In genomic region chr3:133733226-133733625, GRCh38 we compare ENCODE assay signal across 1 cellular context.
A peak's percentile ranks its signal among the peaks of the same experiment; 100 is the strongest.
TF ChIP-seq lines count a peak whose summit lies in the region.

No MANE protein-coding gene starts in this region.

TF ChIP-seq in HepG2, 621 proteins besides CTCF, POLR2A, EP300 and RAD21 (continued from another document and continues in another):
- TF ChIP-seq, protein P1, sequence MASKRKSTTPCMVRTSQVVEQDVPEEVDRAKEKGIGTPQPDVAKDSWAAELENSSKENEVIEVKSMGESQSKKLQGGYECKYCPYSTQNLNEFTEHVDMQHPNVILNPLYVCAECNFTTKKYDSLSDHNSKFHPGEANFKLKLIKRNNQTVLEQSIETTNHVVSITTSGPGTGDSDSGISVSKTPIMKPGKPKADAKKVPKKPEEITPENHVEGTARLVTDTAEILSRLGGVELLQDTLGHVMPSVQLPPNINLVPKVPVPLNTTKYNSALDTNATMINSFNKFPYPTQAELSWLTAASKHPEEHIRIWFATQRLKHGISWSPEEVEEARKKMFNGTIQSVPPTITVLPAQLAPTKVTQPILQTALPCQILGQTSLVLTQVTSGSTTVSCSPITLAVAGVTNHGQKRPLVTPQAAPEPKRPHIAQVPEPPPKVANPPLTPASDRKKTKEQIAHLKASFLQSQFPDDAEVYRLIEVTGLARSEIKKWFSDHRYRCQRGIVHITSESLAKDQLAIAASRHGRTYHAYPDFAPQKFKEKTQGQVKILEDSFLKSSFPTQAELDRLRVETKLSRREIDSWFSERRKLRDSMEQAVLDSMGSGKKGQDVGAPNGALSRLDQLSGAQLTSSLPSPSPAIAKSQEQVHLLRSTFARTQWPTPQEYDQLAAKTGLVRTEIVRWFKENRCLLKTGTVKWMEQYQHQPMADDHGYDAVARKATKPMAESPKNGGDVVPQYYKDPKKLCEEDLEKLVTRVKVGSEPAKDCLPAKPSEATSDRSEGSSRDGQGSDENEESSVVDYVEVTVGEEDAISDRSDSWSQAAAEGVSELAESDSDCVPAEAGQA (IDR thresholded peaks at IDR 0.05; ENCODE audit: low read depth), result 0 out of 2 replicates have a peak, but pooled peaks have one; percentile 36
- TF ChIP-seq, protein P1 (CRISPR knock-in tag; IDR thresholded peaks at IDR 0.05; ENCODE audit: borderline replicate concordance), result no peak
- TF ChIP-seq CREM (IDR thresholded peaks at IDR 0.05), result peak; percentile 81; the same call in 1 of the 2 replicates
- TF ChIP-seq CREM (CRISPR knock-in tag; IDR thresholded peaks at IDR 0.05), result no peak
- TF ChIP-seq BORCS8-MEF2B (CRISPR knock-in tag; IDR thresholded peaks at IDR 0.05), result no peak; the same call in 1 of the 2 replicates
- no peak for TF ChIP-seq ZNF766 (CRISPR knock-in tag; IDR thresholded peaks at IDR 0.05; ENCODE audit: borderline replicate concordance)
- TF ChIP-seq ZFP36L2 (CRISPR knock-in tag; IDR thresholded peaks at IDR 0.05), result no peak
- TF ChIP-seq, protein P2, sequence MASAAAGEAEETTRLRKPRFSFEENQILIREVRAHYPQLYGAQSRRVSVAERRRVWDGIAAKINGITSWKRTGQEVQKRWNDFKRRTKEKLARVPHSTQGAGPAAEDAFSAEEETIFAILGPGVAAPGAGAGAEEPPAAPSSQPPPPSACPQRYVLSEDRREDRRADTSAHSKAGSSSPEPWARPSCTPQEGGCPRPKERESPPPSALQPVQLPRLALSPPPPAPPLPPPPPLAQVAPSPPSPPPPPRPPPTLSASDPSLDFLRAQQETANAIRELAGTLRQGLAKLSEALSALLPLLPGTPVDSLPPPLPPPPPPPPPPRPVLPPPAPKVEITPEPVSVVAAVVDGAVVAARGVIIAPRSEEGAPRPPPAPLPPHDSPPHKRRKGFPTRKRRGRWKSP (CRISPR knock-in tag; IDR thresholded peaks at IDR 0.05), result no peak; the same call in 1 of the 2 replicates
- no peak for TF ChIP-seq U2AF1 (optimal IDR thresholded peaks at IDR 0.05; ENCODE audit: low read depth, low read length)
- TF ChIP-seq POLR2G (IDR thresholded peaks at IDR 0.05; ENCODE audit: low read depth, low read length), result peak; percentile 31; the same call in 1 of the 2 replicates
- peak; percentile 97 for TF ChIP-seq HMG20A (CRISPR knock-in tag; IDR thresholded peaks at IDR 0.05; ENCODE audit: borderline replicate concordance)
- no peak for TF ChIP-seq ZBTB37 (CRISPR knock-in tag; IDR thresholded peaks at IDR 0.05)
- peak; percentile 42; the same call in 1 of the 2 replicates for TF ChIP-seq REL (CRISPR knock-in tag; conservative IDR thresholded peaks at IDR 0.05)
- TF ChIP-seq ZGPAT (CRISPR knock-in tag; IDR thresholded peaks at IDR 0.05), result peak; percentile 70
- no peak for TF ChIP-seq FIP1L1 (IDR thresholded peaks at IDR 0.05; ENCODE audit: borderline replicate concordance, insufficient read depth, low read depth, low read length)
- TF ChIP-seq RORA (CRISPR knock-in tag; IDR thresholded peaks at IDR 0.05), result no peak
- TF ChIP-seq, protein P3, sequence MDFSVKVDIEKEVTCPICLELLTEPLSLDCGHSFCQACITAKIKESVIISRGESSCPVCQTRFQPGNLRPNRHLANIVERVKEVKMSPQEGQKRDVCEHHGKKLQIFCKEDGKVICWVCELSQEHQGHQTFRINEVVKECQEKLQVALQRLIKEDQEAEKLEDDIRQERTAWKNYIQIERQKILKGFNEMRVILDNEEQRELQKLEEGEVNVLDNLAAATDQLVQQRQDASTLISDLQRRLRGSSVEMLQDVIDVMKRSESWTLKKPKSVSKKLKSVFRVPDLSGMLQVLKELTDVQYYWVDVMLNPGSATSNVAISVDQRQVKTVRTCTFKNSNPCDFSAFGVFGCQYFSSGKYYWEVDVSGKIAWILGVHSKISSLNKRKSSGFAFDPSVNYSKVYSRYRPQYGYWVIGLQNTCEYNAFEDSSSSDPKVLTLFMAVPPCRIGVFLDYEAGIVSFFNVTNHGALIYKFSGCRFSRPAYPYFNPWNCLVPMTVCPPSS (IDR thresholded peaks at IDR 0.05), result no peak
- TF ChIP-seq FOXC1 (CRISPR knock-in tag; IDR thresholded peaks at IDR 0.05; ENCODE audit: borderline replicate concordance), result no peak
- no peak for TF ChIP-seq PHF5A (CRISPR knock-in tag; IDR thresholded peaks at IDR 0.05; ENCODE audit: low read depth, unreplicated experiment)
- TF ChIP-seq MAFK (conservative IDR thresholded peaks at IDR 0.05 in 1 of 2, IDR thresholded peaks at IDR 0.05 in 1 of 2; ENCODE audit: low read length in 2 of 2), result no peak
- TF ChIP-seq RARG (CRISPR knock-in tag; IDR thresholded peaks at IDR 0.05; ENCODE audit: low read depth), result no peak
- TF ChIP-seq ETV5 (CRISPR knock-in tag; IDR thresholded peaks at IDR 0.05; ENCODE audit: borderline replicate concordance), result peak; percentile 45; the same call in 1 of the 2 replicates
- TF ChIP-seq, protein P4, sequence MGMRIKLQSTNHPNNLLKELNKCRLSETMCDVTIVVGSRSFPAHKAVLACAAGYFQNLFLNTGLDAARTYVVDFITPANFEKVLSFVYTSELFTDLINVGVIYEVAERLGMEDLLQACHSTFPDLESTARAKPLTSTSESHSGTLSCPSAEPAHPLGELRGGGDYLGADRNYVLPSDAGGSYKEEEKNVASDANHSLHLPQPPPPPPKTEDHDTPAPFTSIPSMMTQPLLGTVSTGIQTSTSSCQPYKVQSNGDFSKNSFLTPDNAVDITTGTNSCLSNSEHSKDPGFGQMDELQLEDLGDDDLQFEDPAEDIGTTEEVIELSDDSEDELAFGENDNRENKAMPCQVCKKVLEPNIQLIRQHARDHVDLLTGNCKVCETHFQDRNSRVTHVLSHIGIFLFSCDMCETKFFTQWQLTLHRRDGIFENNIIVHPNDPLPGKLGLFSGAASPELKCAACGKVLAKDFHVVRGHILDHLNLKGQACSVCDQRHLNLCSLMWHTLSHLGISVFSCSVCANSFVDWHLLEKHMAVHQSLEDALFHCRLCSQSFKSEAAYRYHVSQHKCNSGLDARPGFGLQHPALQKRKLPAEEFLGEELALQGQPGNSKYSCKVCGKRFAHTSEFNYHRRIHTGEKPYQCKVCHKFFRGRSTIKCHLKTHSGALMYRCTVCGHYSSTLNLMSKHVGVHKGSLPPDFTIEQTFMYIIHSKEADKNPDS (CRISPR knock-in tag; IDR thresholded peaks at IDR 0.05), result no peak
- no peak for TF ChIP-seq ZNF570 (CRISPR knock-in tag; IDR thresholded peaks at IDR 0.05; ENCODE audit: borderline replicate concordance)
- 0 out of 2 replicates have a peak, but pooled peaks have one; percentile 35 for TF ChIP-seq ZNF614 (CRISPR knock-in tag; IDR thresholded peaks at IDR 0.05; ENCODE audit: borderline replicate concordance)
- no peak for TF ChIP-seq TAF15 (IDR thresholded peaks at IDR 0.05; ENCODE audit: low read depth, low read length, poor library complexity, severe bottlenecking)
- TF ChIP-seq ZNF225 (CRISPR knock-in tag; IDR thresholded peaks at IDR 0.05), result no peak
- peak; percentile 96; the same call in 1 of the 2 replicates for TF ChIP-seq SPEN (CRISPR knock-in tag; IDR thresholded peaks at IDR 0.05; ENCODE audit: low read depth)
- TF ChIP-seq TBP (CRISPR knock-in tag; IDR thresholded peaks at IDR 0.05), result no peak
- no peak for TF ChIP-seq KAT2B (IDR thresholded peaks at IDR 0.05; ENCODE audit: borderline replicate concordance, low read depth, low read length)
- no peak for TF ChIP-seq SMAD9 (CRISPR knock-in tag; IDR thresholded peaks at IDR 0.05)
- peak; percentile 73 for TF ChIP-seq ZSCAN21 (CRISPR knock-in tag; IDR thresholded peaks at IDR 0.05; ENCODE audit: borderline replicate concordance)
- TF ChIP-seq HNF4G (IDR thresholded peaks at IDR 0.05; ENCODE audit: borderline replicate concordance, low read depth, low read length), result peak; percentile 95
- peak; percentile 94 for TF ChIP-seq HNF4G (CRISPR knock-in tag; IDR thresholded peaks at IDR 0.05; ENCODE audit: borderline replicate concordance, low read depth)
- no peak for TF ChIP-seq KIAA2018 (CRISPR knock-in tag; IDR thresholded peaks at IDR 0.05; ENCODE audit: borderline replicate concordance)
